Comparison of ENCODE assay signal across 2 cellular contexts in genomic region chr1:91503332-91503900, GRCh38.
TF ChIP-seq lines count a peak whose summit lies in the region.

No MANE protein-coding gene starts in this region.

TF ChIP-seq in SK-N-SH treated with all-trans-retinoic acid at 6 μM for 48 hours, 23 proteins besides CTCF, POLR2A, EP300 and RAD21:
- TF ChIP-seq TCF4 (CRISPR knock-in tag; IDR thresholded peaks at IDR 0.05; ENCODE audit: borderline replicate concordance) (peak; percentile 21; the same call in 1 of the 2 replicates), BACH2 (CRISPR knock-in tag; IDR thresholded peaks at IDR 0.05; ENCODE audit: borderline replicate concordance) (no peak)

TF ChIP-seq in SK-N-SH, 30 proteins besides CTCF, POLR2A, EP300 and RAD21:
- TF ChIP-seq SIN3A (IDR thresholded peaks at IDR 0.05; ENCODE audit: borderline replicate concordance, low read depth, low read length) (no peak), EZH2phosphoT487 (IDR thresholded peaks at IDR 0.05; ENCODE audit: borderline replicate concordance, low read depth) (no peak), NRF1 (IDR thresholded peaks at IDR 0.05; ENCODE audit: low read depth, low read length) (no peak), YY1 (IDR thresholded peaks at IDR 0.05; ENCODE audit: low read depth) (no peak), TCF12 (IDR thresholded peaks at IDR 0.05) (no peak), USF2 (IDR thresholded peaks at IDR 0.05; ENCODE audit: borderline replicate concordance, low read depth, low read length) (no peak), TEAD4 (IDR thresholded peaks at IDR 0.05; ENCODE audit: borderline replicate concordance, insufficient read depth) (no peak), FOXM1 (IDR thresholded peaks at IDR 0.05; ENCODE audit: low read depth) (no peak), RFX5 (IDR thresholded peaks at IDR 0.05; ENCODE audit: low read length) (no peak), NFIC (IDR thresholded peaks at IDR 0.05; ENCODE audit: borderline replicate concordance) (no peak), MAX (IDR thresholded peaks at IDR 0.05; ENCODE audit: low read depth) (no peak), RXRA (IDR thresholded peaks at IDR 0.05; ENCODE audit: borderline replicate concordance, low read depth) (no peak), GATA2 (CRISPR knock-in tag; IDR thresholded peaks at IDR 0.05) (no peak), MEF2A (IDR thresholded peaks at IDR 0.05; ENCODE audit: borderline replicate concordance, low read depth) (no peak), FOXJ3 (CRISPR knock-in tag; IDR thresholded peaks at IDR 0.05) (no peak), FOSL2 (IDR thresholded peaks at IDR 0.05; ENCODE audit: borderline replicate concordance, low read depth) (no peak)
